Comparison of ENCODE assay signal across 8 cellular contexts in genomic region chr15:30625436-30626193, GRCh38.
DNase-seq lines count a peak whose midpoint lies in the region; ATAC-seq and TF ChIP-seq lines count a peak whose summit lies in the region.
"Not testable (repeated sequence)": the region's sequence is repeated elsewhere in the genome, so short reads cannot be mapped to it uniquely, and the experiment has no call there.

ARHGAP11B (plus strand) TSS chr15:30626128.

- peak within 1 kb of the TSS; percentile 83 for H3K4me2 ChIP-seq in trophoblast cell (ENCODE audit: low read length)

- not testable (repeated sequence) for H3K23ac ChIP-seq in trophoblast cell (ENCODE audit: low read length)

- H2AK5ac ChIP-seq in trophoblast cell (ENCODE audit: low read length): not testable (repeated sequence)

- H4K8ac ChIP-seq in trophoblast cell (ENCODE audit: low read depth, low read length): peak within 1 kb of the TSS; percentile 53

- H2BK120ac ChIP-seq in trophoblast cell (ENCODE audit: insufficient read depth, low read length, poor library complexity): peak within 1 kb of the TSS; percentile 46

- peak within 1 kb of the TSS; percentile 52 for H2AFZ ChIP-seq in trophoblast cell (ENCODE audit: insufficient read depth, low read length, poor library complexity)

- H3K79me2 ChIP-seq in trophoblast cell (ENCODE audit: control insufficient read depth, insufficient read depth, low read length, poor library complexity): not testable (repeated sequence)

- H2BK12ac ChIP-seq in trophoblast cell (ENCODE audit: low read length): not testable (repeated sequence)

- H3K4me3 ChIP-seq in breast epithelium (peak within 1 kb of the TSS; percentile 49 to 80 (median 60)), trophoblast cell (ENCODE audit: low read depth, low read length) (peak within 1 kb of the TSS; percentile 79)

- H3K27me3 ChIP-seq in breast epithelium; trophoblast cell (ENCODE audit: insufficient read depth, low read length): not testable (repeated sequence)

- peak within 1 kb of the TSS; percentile 46 for H3K18ac ChIP-seq in trophoblast cell (ENCODE audit: low read length)

- H2BK5ac ChIP-seq in trophoblast cell (ENCODE audit: low read depth, low read length, poor library complexity): peak within 1 kb of the TSS; percentile 57

- peak within 1 kb of the TSS; percentile 95 for H3K9ac ChIP-seq in trophoblast cell (ENCODE audit: low read length)

- not testable (repeated sequence) for TF ChIP-seq CTCF in breast epithelium (IDR thresholded peaks at IDR 0.05)

- not testable (repeated sequence) for H3K9me3 ChIP-seq in breast epithelium; trophoblast cell (ENCODE audit: insufficient read depth, low read depth, low read length)

- peak within 1 kb of the TSS; percentile 59 for H4K12ac ChIP-seq in trophoblast cell (ENCODE audit: low read depth, low read length)

- DNase-seq in ELR (ENCODE audit: low read depth) (peak; percentile 98), HPDE6-E6E7 (ENCODE audit: extremely low spot score) (peak; percentile 64), breast epithelium (ENCODE audit: low spot score in 2 of 2) (peak; percentile 76 to 87), hepatic stellate cell (ENCODE audit: low spot score) (peak; percentile 77), trophoblast cell (peak; percentile 88 to 99), stromal cell of bone marrow (ENCODE audit: low read depth) (peak; percentile 97)
- peak; percentile 91 for DNase-seq in activated CD4-positive, CD25-positive, alpha-beta regulatory T cell treated with anti-CD3 and anti-CD28 coated beads, Interleukin-2, amount 50 U/mL, for 72 hours

- ATAC-seq in GM21576 (IDR thresholded peaks at IDR 0.05; ENCODE audit: unreplicated experiment): peak; percentile 93

- not testable (repeated sequence) for H3K79me1 ChIP-seq in trophoblast cell (ENCODE audit: low read length)

- H3K4ac ChIP-seq in trophoblast cell (ENCODE audit: low read depth, low read length): peak within 1 kb of the TSS; percentile 33

- not testable (repeated sequence) for H3K4me1 ChIP-seq in breast epithelium; trophoblast cell (ENCODE audit: control insufficient read depth in 1 of 2, insufficient read depth in 2 of 2, low read length in 2 of 2)

- H3K27ac ChIP-seq in breast epithelium: peak within 1 kb of the TSS; percentile 86 to 90
- H3K27ac ChIP-seq in trophoblast cell (ENCODE audit: low read depth, low read length): peak within 1 kb of the TSS; percentile 68

- TF ChIP-seq POLR2A in breast epithelium (IDR thresholded peaks at IDR 0.05): not testable (repeated sequence)

- H4K91ac ChIP-seq in trophoblast cell (ENCODE audit: low read depth, low read length): peak within 1 kb of the TSS; percentile 66

- no CpG with 5 or more reads among the region's 35 CpGs for WGBS in trophoblast cell (ENCODE audit: extremely low coverage, insufficient coverage, insufficient read length)

- H3K14ac ChIP-seq in trophoblast cell (ENCODE audit: low read length): peak within 1 kb of the TSS; percentile 25

- intact Hi-C loops in breast epithelium (cut with DNase I; ENCODE audit: low total_unique reads): not testable (repeated sequence)

- not testable (repeated sequence) for H3K36me3 ChIP-seq in breast epithelium; trophoblast cell (ENCODE audit: control insufficient read depth in 1 of 2, insufficient read depth in 2 of 2, low read length in 2 of 2)

Comparison
In these comparisons a context has a peak if more than half of its experiments do, and no peak if none do; other contexts are left out.
1. Peak in every context shown above with its lines: DNase-seq, ATAC-seq, H3K4me3 ChIP-seq and H3K27ac ChIP-seq.